In genomic region chr6:34304164-34304563, GRCh38 we compare ENCODE assay signal across 28 cellular contexts.
"Had no signal": no experiment of that assay in that cellular context is flagged by ENCODE, and none has a peak within 500 bp of the region (broad histone marks: within the 10 kb centered on the region; RNA-seq: fewer than 3 reads in every experiment).

No MANE protein-coding gene starts in this region.

- H3K27me3 ChIP-seq: left lung, pancreas, tibial nerve, uterus had no signal

- H3K27ac ChIP-seq: left lung, pancreas, prostate gland, tibial nerve, uterus had no signal

- DNase-seq: hypothalamus; immature natural killer cell; kidney; left colon; left lung; mesendoderm; mucosa of descending colon; naive thymus-derived CD4-positive, alpha-beta T cell; pancreas; posterior cingulate gyrus; stimulated activated CD4-positive, alpha-beta T cell treated with anti-CD3 and anti-CD28 coated beads, Interleukin-1b, Interleukin-23, amount 100 ng/mL, for 48 hours; stimulated activated CD4-positive, alpha-beta T cell treated with anti-CD3 and anti-CD28 coated beads, Interleukin-2, amount 100 ng/mL, for 48 hours; stimulated activated CD4-positive, alpha-beta T cell treated with anti-CD3 and anti-CD28 coated beads, Interleukin-4, amount 100 ng/mL, for 4 hours; stimulated activated CD8-positive, alpha-beta memory T cell treated with anti-CD3 and anti-CD28 coated beads, Interleukin-4, amount 100 ng/mL, for 48 hours; stimulated activated naive CD4-positive, alpha-beta T cell treated with Interleukin-2 at 50 U/mL for 16 hours; stimulated activated naive CD8-positive, alpha-beta T cell treated with anti-CD3 and anti-CD28 coated beads, Interleukin-15, amount 100 ng/mL, for 72 hours; substantia nigra; uterus had no signal

- ATAC-seq: left colon; left lung; mucosa of descending colon; naive thymus-derived CD4-positive, alpha-beta T cell; natural killer cell treated with Interleukin-12 subunit alpha and Interleukin-12 subunit beta and Interleukin-15 and Interleukin-18, amount 100 ng/mL, for 72 hours; pancreas; sciatic nerve; stimulated activated memory B cell treated with anti-CD40 and anti-IgM and Interleukin-4, amounts not matched to agents 10 μg/mL and 1 μg/mL and 100 μg/mL, for 72 hours; stimulated activated naive CD8-positive, alpha-beta T cell treated with anti-CD3 and anti-CD28 coated beads, Interleukin-15, amount 100 ng/mL, for 72 hours had no signal

- H3K4me3 Mint-ChIP-seq: immature natural killer cell; mesothelial cell of epicardium; naive thymus-derived CD4-positive, alpha-beta T cell; natural killer cell treated with Interleukin-12 subunit alpha and Interleukin-12 subunit beta and Interleukin-15 and Interleukin-18, amount 100 ng/mL, for 72 hours; stimulated activated memory B cell treated with anti-CD40 and anti-IgM and Interleukin-4, amounts not matched to agents 10 μg/mL and 1 μg/mL and 100 μg/mL, for 72 hours; stimulated activated naive CD8-positive, alpha-beta T cell treated with anti-CD3 and anti-CD28 coated beads, Interleukin-15, amount 100 ng/mL, for 72 hours; type B pancreatic cell had no signal

- H3K36me3 Mint-ChIP-seq: immature natural killer cell; mesothelial cell of epicardium; natural killer cell treated with Interleukin-12 subunit alpha and Interleukin-12 subunit beta and Interleukin-15 and Interleukin-18, amount 100 ng/mL, for 72 hours; type B pancreatic cell had no signal

- H3K9me3 Mint-ChIP-seq: immature natural killer cell; mesothelial cell of epicardium; naive thymus-derived CD4-positive, alpha-beta T cell; natural killer cell treated with Interleukin-12 subunit alpha and Interleukin-12 subunit beta and Interleukin-15 and Interleukin-18, amount 100 ng/mL, for 72 hours; stimulated activated memory B cell treated with anti-CD40 and anti-IgM and Interleukin-4, amounts not matched to agents 10 μg/mL and 1 μg/mL and 100 μg/mL, for 72 hours; stimulated activated naive CD8-positive, alpha-beta T cell treated with anti-CD3 and anti-CD28 coated beads, Interleukin-15, amount 100 ng/mL, for 72 hours; type B pancreatic cell had no signal

- H3K27ac Mint-ChIP-seq: immature natural killer cell; mesothelial cell of epicardium; naive thymus-derived CD4-positive, alpha-beta T cell; natural killer cell treated with Interleukin-12 subunit alpha and Interleukin-12 subunit beta and Interleukin-15 and Interleukin-18, amount 100 ng/mL, for 72 hours; stimulated activated memory B cell treated with anti-CD40 and anti-IgM and Interleukin-4, amounts not matched to agents 10 μg/mL and 1 μg/mL and 100 μg/mL, for 72 hours; stimulated activated naive CD8-positive, alpha-beta T cell treated with anti-CD3 and anti-CD28 coated beads, Interleukin-15, amount 100 ng/mL, for 72 hours; type B pancreatic cell had no signal

- H3K27me3 Mint-ChIP-seq: naive thymus-derived CD4-positive, alpha-beta T cell; natural killer cell treated with Interleukin-12 subunit alpha and Interleukin-12 subunit beta and Interleukin-15 and Interleukin-18, amount 100 ng/mL, for 72 hours; stimulated activated memory B cell treated with anti-CD40 and anti-IgM and Interleukin-4, amounts not matched to agents 10 μg/mL and 1 μg/mL and 100 μg/mL, for 72 hours; stimulated activated naive CD8-positive, alpha-beta T cell treated with anti-CD3 and anti-CD28 coated beads, Interleukin-15, amount 100 ng/mL, for 72 hours; type B pancreatic cell had no signal

- H3K4me1 Mint-ChIP-seq: stimulated activated naive CD8-positive, alpha-beta T cell treated with anti-CD3 and anti-CD28 coated beads, Interleukin-15, amount 100 ng/mL, for 72 hours had no signal

- FAIRE-seq: islet of Langerhans, kidney, pancreas had no signal

- H3K9me3 ChIP-seq: left lung, mucosa of descending colon, pancreas, prostate gland, tibial nerve, uterus had no signal

- H3K4me1 ChIP-seq: prostate gland had no signal

- H3K4me3 ChIP-seq: left lung, lung, mucosa of descending colon, pancreas, prostate gland, smooth muscle cell, tibial nerve, uterus had no signal

- H3K36me3 ChIP-seq: left lung, pancreas, prostate gland, tibial nerve, uterus had no signal
